Comparison of ENCODE assay signal across 1 cellular context in the genomic region with DNA sequence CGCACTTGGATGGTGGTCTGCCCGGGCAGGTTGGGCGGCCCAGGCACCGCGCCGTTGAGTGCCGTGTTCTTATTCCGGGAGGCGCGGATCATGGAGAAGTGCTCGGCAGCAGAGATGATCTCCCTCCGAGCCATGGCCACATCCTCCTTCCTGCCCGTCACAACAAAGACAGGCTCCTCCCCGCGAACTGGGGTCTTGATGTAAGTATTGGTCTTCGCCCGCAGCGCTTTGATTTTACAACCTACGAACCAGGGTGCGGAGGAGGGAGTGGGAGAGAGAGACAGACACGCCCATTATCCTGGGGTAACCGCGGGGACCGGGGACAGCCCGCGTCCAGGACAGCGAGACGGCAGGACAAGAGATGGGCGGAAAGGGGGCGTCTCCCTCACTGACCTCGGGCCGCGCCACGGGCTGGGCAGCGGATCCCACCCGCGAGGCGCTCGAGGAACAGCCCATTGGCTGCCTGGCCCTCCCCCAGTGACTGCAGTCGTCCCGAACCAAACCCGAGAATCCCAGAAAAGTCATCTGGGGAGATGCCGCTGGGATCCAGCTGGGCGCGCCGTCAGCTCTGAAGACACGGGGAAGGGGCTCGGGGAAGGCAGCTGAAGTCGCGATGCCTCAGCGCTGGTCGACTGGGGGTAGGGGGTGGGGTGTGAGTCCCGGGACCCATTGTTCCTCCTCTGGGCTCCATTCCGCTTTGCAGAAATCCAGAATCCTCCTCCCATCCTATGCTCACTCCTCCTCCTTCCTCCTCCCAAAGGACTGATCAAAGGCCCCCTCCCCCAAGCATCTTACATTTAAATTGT.
TF ChIP-seq lines count a peak whose summit lies in the region.

No MANE protein-coding gene starts in this region.

TF ChIP-seq in GM23338, 12 proteins besides CTCF, POLR2A, EP300 and RAD21 (continued from another document):
- TF ChIP-seq, protein P1, sequence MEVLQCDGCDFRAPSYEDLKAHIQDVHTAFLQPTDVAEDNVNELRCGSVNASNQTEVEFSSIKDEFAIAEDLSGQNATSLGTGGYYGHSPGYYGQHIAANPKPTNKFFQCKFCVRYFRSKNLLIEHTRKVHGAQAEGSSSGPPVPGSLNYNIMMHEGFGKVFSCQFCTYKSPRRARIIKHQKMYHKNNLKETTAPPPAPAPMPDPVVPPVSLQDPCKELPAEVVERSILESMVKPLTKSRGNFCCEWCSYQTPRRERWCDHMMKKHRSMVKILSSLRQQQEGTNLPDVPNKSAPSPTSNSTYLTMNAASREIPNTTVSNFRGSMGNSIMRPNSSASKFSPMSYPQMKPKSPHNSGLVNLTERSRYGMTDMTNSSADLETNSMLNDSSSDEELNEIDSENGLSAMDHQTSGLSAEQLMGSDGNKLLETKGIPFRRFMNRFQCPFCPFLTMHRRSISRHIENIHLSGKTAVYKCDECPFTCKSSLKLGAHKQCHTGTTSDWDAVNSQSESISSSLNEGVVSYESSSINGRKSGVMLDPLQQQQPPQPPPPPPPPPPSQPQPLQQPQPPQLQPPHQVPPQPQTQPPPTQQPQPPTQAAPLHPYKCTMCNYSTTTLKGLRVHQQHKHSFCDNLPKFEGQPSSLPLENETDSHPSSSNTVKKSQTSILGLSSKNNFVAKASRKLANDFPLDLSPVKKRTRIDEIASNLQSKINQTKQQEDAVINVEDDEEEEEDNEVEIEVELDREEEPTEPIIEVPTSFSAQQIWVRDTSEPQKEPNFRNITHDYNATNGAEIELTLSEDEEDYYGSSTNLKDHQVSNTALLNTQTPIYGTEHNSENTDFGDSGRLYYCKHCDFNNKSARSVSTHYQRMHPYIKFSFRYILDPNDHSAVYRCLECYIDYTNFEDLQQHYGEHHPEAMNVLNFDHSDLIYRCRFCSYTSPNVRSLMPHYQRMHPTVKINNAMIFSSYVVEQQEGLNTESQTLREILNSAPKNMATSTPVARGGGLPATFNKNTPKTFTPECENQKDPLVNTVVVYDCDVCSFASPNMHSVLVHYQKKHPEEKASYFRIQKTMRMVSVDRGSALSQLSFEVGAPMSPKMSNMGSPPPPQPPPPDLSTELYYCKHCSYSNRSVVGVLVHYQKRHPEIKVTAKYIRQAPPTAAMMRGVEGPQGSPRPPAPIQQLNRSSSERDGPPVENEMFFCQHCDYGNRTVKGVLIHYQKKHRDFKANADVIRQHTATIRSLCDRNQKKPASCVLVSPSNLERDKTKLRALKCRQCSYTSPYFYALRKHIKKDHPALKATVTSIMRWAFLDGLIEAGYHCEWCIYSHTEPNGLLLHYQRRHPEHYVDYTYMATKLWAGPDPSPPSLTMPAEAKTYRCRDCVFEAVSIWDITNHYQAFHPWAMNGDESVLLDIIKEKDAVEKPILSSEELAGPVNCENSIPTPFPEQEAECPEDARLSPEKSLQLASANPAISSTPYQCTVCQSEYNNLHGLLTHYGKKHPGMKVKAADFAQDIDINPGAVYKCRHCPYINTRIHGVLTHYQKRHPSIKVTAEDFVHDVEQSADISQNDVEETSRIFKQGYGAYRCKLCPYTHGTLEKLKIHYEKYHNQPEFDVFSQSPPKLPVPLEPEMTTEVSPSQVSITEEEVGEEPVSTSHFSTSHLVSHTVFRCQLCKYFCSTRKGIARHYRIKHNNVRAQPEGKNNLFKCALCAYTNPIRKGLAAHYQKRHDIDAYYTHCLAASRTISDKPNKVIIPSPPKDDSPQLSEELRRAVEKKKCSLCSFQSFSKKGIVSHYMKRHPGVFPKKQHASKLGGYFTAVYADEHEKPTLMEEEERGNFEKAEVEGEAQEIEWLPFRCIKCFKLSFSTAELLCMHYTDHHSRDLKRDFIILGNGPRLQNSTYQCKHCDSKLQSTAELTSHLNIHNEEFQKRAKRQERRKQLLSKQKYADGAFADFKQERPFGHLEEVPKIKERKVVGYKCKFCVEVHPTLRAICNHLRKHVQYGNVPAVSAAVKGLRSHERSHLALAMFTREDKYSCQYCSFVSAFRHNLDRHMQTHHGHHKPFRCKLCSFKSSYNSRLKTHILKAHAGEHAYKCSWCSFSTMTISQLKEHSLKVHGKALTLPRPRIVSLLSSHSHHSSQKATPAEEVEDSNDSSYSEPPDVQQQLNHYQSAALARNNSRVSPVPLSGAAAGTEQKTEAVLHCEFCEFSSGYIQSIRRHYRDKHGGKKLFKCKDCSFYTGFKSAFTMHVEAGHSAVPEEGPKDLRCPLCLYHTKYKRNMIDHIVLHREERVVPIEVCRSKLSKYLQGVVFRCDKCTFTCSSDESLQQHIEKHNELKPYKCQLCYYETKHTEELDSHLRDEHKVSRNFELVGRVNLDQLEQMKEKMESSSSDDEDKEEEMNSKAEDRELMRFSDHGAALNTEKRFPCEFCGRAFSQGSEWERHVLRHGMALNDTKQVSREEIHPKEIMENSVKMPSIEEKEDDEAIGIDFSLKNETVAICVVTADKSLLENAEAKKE (CRISPR knock-in tag; IDR thresholded peaks at IDR 0.05), result no peak
- no peak for TF ChIP-seq CREB1 (CRISPR knock-in tag; IDR thresholded peaks at IDR 0.05; ENCODE audit: low read depth)
TF ChIP-seq in GM23338: peak in this region for 0.
